In genomic region chr17:7391307-7391706, GRCh38 we compare ENCODE assay signal across 37 cellular contexts. TPM values are rescaled to one million over a fixed set of nuclear protein-coding genes. Genes with fewer than 3 reads are reported as not detected.
DNase-seq lines count a peak whose midpoint lies in the region; ATAC-seq and TF ChIP-seq lines count a peak whose summit lies in the region.
"Had no signal": no experiment of that assay in that cellular context is flagged by ENCODE, and none has a peak within 500 bp of the region (broad histone marks: within the 10 kb centered on the region; RNA-seq: fewer than 3 reads in every experiment).

No MANE protein-coding gene starts in this region.

- H3K79me2 ChIP-seq in osteoblast (ENCODE audit: insufficient read depth, low read length) = peaks cover 7% of the 10 kb centered on the region

- CTCF ChIA-PET in activated CD8-positive, alpha-beta T cell treated with anti-CD3 and anti-CD28 coated beads for 36 hours (lab: Charles Lee) = no interaction called here
- CTCF ChIA-PET in activated CD8-positive, alpha-beta T cell treated with anti-CD3 and anti-CD28 coated beads, Interleukin-2, amount 10 ng/mL, durations not matched to agents 7 days and 5 days (lab: Charles Lee) = no interaction called here
- CTCF ChIA-PET in RWPE1 (lab: Yijun Ruan, JAX) = no interaction called here

- H4K20me1 ChIP-seq in osteoblast (ENCODE audit: insufficient read depth, low read length) = peaks cover 2% of the 10 kb centered on the region

- H3K27ac Mint-ChIP-seq in activated CD8-positive, alpha-beta T cell treated with anti-CD3 and anti-CD28 coated beads for 36 hours = peak overlapping the region; percentile 10
- H3K27ac Mint-ChIP-seq in activated CD8-positive, alpha-beta T cell treated with anti-CD3 and anti-CD28 coated beads, Interleukin-2, amount 10 ng/mL, durations not matched to agents 7 days and 5 days = no peak overlapping the region
- H3K27ac Mint-ChIP-seq in endothelial cell (ENCODE audit: unreplicated experiment) = peak overlapping the region; percentile 81
- H3K27ac Mint-ChIP-seq: activated naive CD8-positive, alpha-beta T cell treated with anti-CD3 and anti-CD28 coated beads for 36 hours; mesothelial cell of epicardium; stimulated activated effector memory CD8-positive, alpha-beta T cell treated with anti-CD3 and anti-CD28 coated beads, Interleukin-12 subunit alpha, Interleukin-12 subunit beta, amount 100 ng/mL, for 72 hours had no signal

- H3K4me1 ChIP-seq in osteoblast (ENCODE audit: insufficient read depth, low read length) = peaks cover 11% of the 10 kb centered on the region
- H3K4me1 ChIP-seq: colonic mucosa, SJCRH30 had no signal

- H3K4me2 ChIP-seq in osteoblast (ENCODE audit: insufficient read depth, low read length) = no peak overlapping the region
- H3K4me2 ChIP-seq: A549 had no signal

- H3K9me3 Mint-ChIP-seq in activated CD8-positive, alpha-beta T cell treated with anti-CD3 and anti-CD28 coated beads for 36 hours = no peaks in the 10 kb centered on the region
- H3K9me3 Mint-ChIP-seq in activated CD8-positive, alpha-beta T cell treated with anti-CD3 and anti-CD28 coated beads, Interleukin-2, amount 10 ng/mL, durations not matched to agents 7 days and 5 days (ENCODE audit: insufficient read depth) = no peaks in the 10 kb centered on the region
- H3K9me3 Mint-ChIP-seq in endothelial cell (ENCODE audit: unreplicated experiment) = no peaks in the 10 kb centered on the region
- H3K9me3 Mint-ChIP-seq: activated naive CD8-positive, alpha-beta T cell treated with anti-CD3 and anti-CD28 coated beads for 36 hours; effector memory CD8-positive, alpha-beta T cell; mesothelial cell of epicardium; stimulated activated effector memory CD8-positive, alpha-beta T cell treated with anti-CD3 and anti-CD28 coated beads, Interleukin-12 subunit alpha, Interleukin-12 subunit beta, amount 100 ng/mL, for 72 hours had no signal

- H3K36me3 Mint-ChIP-seq in activated CD8-positive, alpha-beta T cell treated with anti-CD3 and anti-CD28 coated beads for 36 hours (ENCODE audit: low read depth) = peaks cover 32% of the 10 kb centered on the region
- peaks cover 33% of the 10 kb centered on the region for H3K36me3 Mint-ChIP-seq in activated CD8-positive, alpha-beta T cell treated with anti-CD3 and anti-CD28 coated beads, Interleukin-2, amount 10 ng/mL, durations not matched to agents 7 days and 5 days (ENCODE audit: low read depth)
- peaks cover 13% of the 10 kb centered on the region for H3K36me3 Mint-ChIP-seq in endothelial cell (ENCODE audit: low read depth, unreplicated experiment)

- intact Hi-C loops in activated CD8-positive, alpha-beta T cell treated with anti-CD3 and anti-CD28 coated beads for 36 hours (cut with micrococcal nuclease) = no loop called here

- H3K36me3 ChIP-seq in osteoblast (ENCODE audit: insufficient read depth, low read length) = peaks cover 37% of the 10 kb centered on the region
- H3K36me3 ChIP-seq: cardiac muscle cell, SJCRH30 had no signal

- peaks cover 27% of the 10 kb centered on the region for H3K4me1 Mint-ChIP-seq in activated CD8-positive, alpha-beta T cell treated with anti-CD3 and anti-CD28 coated beads for 36 hours (ENCODE audit: low read depth)
- H3K4me1 Mint-ChIP-seq in activated CD8-positive, alpha-beta T cell treated with anti-CD3 and anti-CD28 coated beads, Interleukin-2, amount 10 ng/mL, durations not matched to agents 7 days and 5 days (ENCODE audit: low read depth) = peaks cover 26% of the 10 kb centered on the region
- peaks cover 40% of the 10 kb centered on the region for H3K4me1 Mint-ChIP-seq in endothelial cell (ENCODE audit: unreplicated experiment)

- no peaks in the 10 kb centered on the region for H3K27me3 Mint-ChIP-seq in activated CD8-positive, alpha-beta T cell treated with anti-CD3 and anti-CD28 coated beads for 36 hours
- no peaks in the 10 kb centered on the region for H3K27me3 Mint-ChIP-seq in activated CD8-positive, alpha-beta T cell treated with anti-CD3 and anti-CD28 coated beads, Interleukin-2, amount 10 ng/mL, durations not matched to agents 7 days and 5 days (ENCODE audit: low read depth)
- H3K27me3 Mint-ChIP-seq in endothelial cell (ENCODE audit: unreplicated experiment) = peaks cover 14% of the 10 kb centered on the region
- H3K27me3 Mint-ChIP-seq: activated naive CD8-positive, alpha-beta T cell treated with anti-CD3 and anti-CD28 coated beads for 36 hours; effector memory CD8-positive, alpha-beta T cell had no signal

- no peak for DNase-seq in activated CD8-positive, alpha-beta T cell treated with anti-CD3 and anti-CD28 coated beads for 36 hours
- no peak for DNase-seq in activated CD8-positive, alpha-beta T cell treated with anti-CD3 and anti-CD28 coated beads, Interleukin-2, amount 10 ng/mL, durations not matched to agents 7 days and 5 days
- DNase-seq in RWPE1 (ENCODE audit: low spot score) = no peak
- no peak for DNase-seq in endothelial cell (ENCODE audit: low spot score)
- DNase-seq in osteoblast (ENCODE audit: insufficient read length, low spot score, missing footprints) = peak; percentile 32
- no peak for DNase-seq in SKM-1 treated with dmso at 0.1 percent for 144 hours (lab: John Stamatoyannopoulos, UW; ENCODE audit: unreplicated experiment)
- DNase-seq in epidermal melanocyte (ENCODE audit: insufficient read length, low spot score) = no peak
- DNase-seq in NCI-H1092 treated with DMSO at 0.1 percent for 48 hours (lab: John Stamatoyannopoulos, UW) = no peak
- DNase-seq: activated CD4-positive, alpha-beta T cell treated with anti-CD3 and anti-CD28 coated beads, Interleukin-2, amount 50 U/mL, for 48 hours; activated CD4-positive, CD25-positive, alpha-beta regulatory T cell; activated effector memory CD4-positive, alpha-beta T cell treated with Interleukin-2 at 50 U/mL for 16 hours; activated naive CD8-positive, alpha-beta T cell treated with anti-CD3 and anti-CD28 coated beads for 36 hours; aorta; colonic mucosa; DMS 273 treated with DMSO at 0.1 percent for 48 hours; effector memory CD8-positive, alpha-beta T cell; EL; GOT3; heart left ventricle; left ventricle myocardium superior; NCI-H1092; NCI-H1694 treated with DMSO at 0.1 percent for 48 hours; NCI-H2171; NCI-H510A; occipital lobe; sigmoid colon; SJCRH30; substantia nigra; upper lobe of left lung had no signal

- no peaks in the 10 kb centered on the region for H3K27me3 ChIP-seq in osteoblast (ENCODE audit: insufficient read depth, low read length)
- H3K27me3 ChIP-seq: cardiac muscle cell, colonic mucosa, heart left ventricle, sigmoid colon, SJCRH30, upper lobe of left lung had no signal

- POLR2A ChIA-PET in activated CD8-positive, alpha-beta T cell treated with anti-CD3 and anti-CD28 coated beads for 36 hours (lab: Charles Lee) = interaction anchor here (1.2 kb wide), 2 partner anchors 12 to 37 kb away, joined by 3 read pairs; partner anchors contain the start of gene TMEM256
- POLR2A ChIA-PET in activated CD8-positive, alpha-beta T cell treated with anti-CD3 and anti-CD28 coated beads, Interleukin-2, amount 10 ng/mL, durations not matched to agents 7 days and 5 days (lab: Charles Lee) = no interaction called here
- POLR2A ChIA-PET in RWPE1 (lab: Yijun Ruan, JAX; ENCODE audit: low non-redundant PET) = no interaction called here

- no peak for TF ChIP-seq CTCF in activated CD8-positive, alpha-beta T cell treated with anti-CD3 and anti-CD28 coated beads for 36 hours (IDR thresholded peaks at IDR 0.05)
- TF ChIP-seq CTCF in RWPE1 (conservative IDR thresholded peaks at IDR 0.05; ENCODE audit: low read depth) (no peak), endothelial cell (IDR thresholded peaks at IDR 0.05; ENCODE audit: unreplicated experiment) (no peak), osteoblast (IDR thresholded peaks at IDR 0.05; ENCODE audit: extremely low read depth, low read depth, low read length) (no peak)

- no peaks in the 10 kb centered on the region for H3K9me3 ChIP-seq in osteoblast (ENCODE audit: low read depth, low read length)
- H3K9me3 ChIP-seq: A549, colonic mucosa, heart left ventricle, sigmoid colon, SJCRH30, upper lobe of left lung had no signal

- H2AFZ ChIP-seq in osteoblast (ENCODE audit: low read length) = no peak overlapping the region

- H3K27ac ChIP-seq in RWPE1 (0 out of 2 replicates have a peak overlapping the region, but pooled peaks have one; percentile 4), osteoblast (ENCODE audit: low read depth, low read length) (no peak overlapping the region)
- H3K27ac ChIP-seq: A549, cardiac muscle cell, colonic mucosa, sigmoid colon, SJCRH30 had no signal

- no peak for ATAC-seq in activated CD8-positive, alpha-beta T cell treated with anti-CD3 and anti-CD28 coated beads for 36 hours
- no peak for ATAC-seq in activated CD8-positive, alpha-beta T cell treated with anti-CD3 and anti-CD28 coated beads, Interleukin-2, amount 10 ng/mL, durations not matched to agents 7 days and 5 days
- ATAC-seq: A549; effector memory CD8-positive, alpha-beta T cell; esophagus mucosa; heart left ventricle; left ventricle myocardium superior; stimulated activated effector memory CD8-positive, alpha-beta T cell treated with anti-CD3 and anti-CD28 coated beads, Interleukin-12 subunit alpha, Interleukin-12 subunit beta, amount 100 ng/mL, for 72 hours had no signal

- no peak overlapping the region for H3K4me3 ChIP-seq in osteoblast (ENCODE audit: insufficient read depth, low read length)
- H3K4me3 ChIP-seq: A549, cardiac muscle cell, colonic mucosa, heart left ventricle, sigmoid colon, SJCRH30, upper lobe of left lung had no signal

- no peak overlapping the region for H3K4me3 Mint-ChIP-seq in activated CD8-positive, alpha-beta T cell treated with anti-CD3 and anti-CD28 coated beads for 36 hours
- no peak overlapping the region for H3K4me3 Mint-ChIP-seq in activated CD8-positive, alpha-beta T cell treated with anti-CD3 and anti-CD28 coated beads, Interleukin-2, amount 10 ng/mL, durations not matched to agents 7 days and 5 days
- H3K4me3 Mint-ChIP-seq in endothelial cell (ENCODE audit: unreplicated experiment) = peak overlapping the region; percentile 69
- H3K4me3 Mint-ChIP-seq: activated naive CD8-positive, alpha-beta T cell treated with anti-CD3 and anti-CD28 coated beads for 36 hours; mesothelial cell of epicardium had no signal

RNA-seq across cellular contexts. Expression of gene PLSCR3, which starts 3.0 kb away (rescaled TPM):
- total RNA-seq in activated CD8-positive, alpha-beta T cell treated with anti-CD3 and anti-CD28 coated beads for 36 hours = 10 to 100 TPM; 62.6 to 71.1 TPM
- 10 to 100 TPM; 87.9 to 92.6 TPM for total RNA-seq in activated CD8-positive, alpha-beta T cell treated with anti-CD3 and anti-CD28 coated beads, Interleukin-2, amount 10 ng/mL, durations not matched to agents 7 days and 5 days
- total RNA-seq in endothelial cell (ENCODE audit: unreplicated experiment) = 74.2 TPM
- 19.4 and 27.9 TPM in 2 replicates for total RNA-seq in osteoblast

RNA-seq across cellular contexts. Expression of gene TNK1, which starts 10.4 kb away (rescaled TPM):
- 1 to 10 TPM; 6.8 to 6.9 TPM for total RNA-seq in activated CD8-positive, alpha-beta T cell treated with anti-CD3 and anti-CD28 coated beads for 36 hours
- total RNA-seq in activated CD8-positive, alpha-beta T cell treated with anti-CD3 and anti-CD28 coated beads, Interleukin-2, amount 10 ng/mL, durations not matched to agents 7 days and 5 days = 1 to 10 TPM; 2.1 to 2.6 TPM
- total RNA-seq in endothelial cell (ENCODE audit: unreplicated experiment) (1.7 TPM), osteoblast (0.36 TPM in 1 of 2 replicates, not detected in the other)
- total RNA-seq: SJCRH30 had no signal

RNA-seq across cellular contexts. Expression of gene TMEM256, which starts 12.6 kb away (rescaled TPM):
- 10 to 100 TPM; 55.8 to 60.6 TPM for total RNA-seq in activated CD8-positive, alpha-beta T cell treated with anti-CD3 and anti-CD28 coated beads for 36 hours
- total RNA-seq in activated CD8-positive, alpha-beta T cell treated with anti-CD3 and anti-CD28 coated beads, Interleukin-2, amount 10 ng/mL, durations not matched to agents 7 days and 5 days = 10 to 100 TPM; 61.8 to 62.3 TPM
- 94.7 TPM for total RNA-seq in endothelial cell (ENCODE audit: unreplicated experiment)
- total RNA-seq in osteoblast = 59.4 and 84.6 TPM in 2 replicates

RNA-seq across cellular contexts. Expression of gene NLGN2, which starts 16.3 kb away (rescaled TPM):
- total RNA-seq in activated CD8-positive, alpha-beta T cell treated with anti-CD3 and anti-CD28 coated beads for 36 hours = 10 to 100 TPM in 1 of 2 experiments, 1 to 10 TPM in 1; 9.4 to 10.9 TPM
- 1 to 10 TPM; 4.7 to 5.2 TPM for total RNA-seq in activated CD8-positive, alpha-beta T cell treated with anti-CD3 and anti-CD28 coated beads, Interleukin-2, amount 10 ng/mL, durations not matched to agents 7 days and 5 days
- total RNA-seq in endothelial cell (ENCODE audit: unreplicated experiment) (54.8 TPM), osteoblast (5.3 and 5.8 TPM in 2 replicates)

RNA-seq across cellular contexts. Expression of gene SPEM1, which starts 28.8 kb away (rescaled TPM):
- under 1 TPM in 1 of 2 experiments, not detected in 1; 0.36 TPM for total RNA-seq in activated CD8-positive, alpha-beta T cell treated with anti-CD3 and anti-CD28 coated beads for 36 hours
- not detected for total RNA-seq in activated CD8-positive, alpha-beta T cell treated with anti-CD3 and anti-CD28 coated beads, Interleukin-2, amount 10 ng/mL, durations not matched to agents 7 days and 5 days
- total RNA-seq in endothelial cell (ENCODE audit: unreplicated experiment) (0.38 TPM), osteoblast (not detected in 2 replicates)
- total RNA-seq: activated naive CD8-positive, alpha-beta T cell treated with anti-CD3 and anti-CD28 coated beads for 36 hours; aorta; cardiac muscle cell; colonic mucosa; esophagus mucosa; fibroblast of villous mesenchyme; heart left ventricle; HT1080; left ventricle myocardium superior; occipital lobe; pulmonary artery endothelial cell; sigmoid colon; SJCRH30; upper lobe of left lung had no signal
